In the genomic region with DNA sequence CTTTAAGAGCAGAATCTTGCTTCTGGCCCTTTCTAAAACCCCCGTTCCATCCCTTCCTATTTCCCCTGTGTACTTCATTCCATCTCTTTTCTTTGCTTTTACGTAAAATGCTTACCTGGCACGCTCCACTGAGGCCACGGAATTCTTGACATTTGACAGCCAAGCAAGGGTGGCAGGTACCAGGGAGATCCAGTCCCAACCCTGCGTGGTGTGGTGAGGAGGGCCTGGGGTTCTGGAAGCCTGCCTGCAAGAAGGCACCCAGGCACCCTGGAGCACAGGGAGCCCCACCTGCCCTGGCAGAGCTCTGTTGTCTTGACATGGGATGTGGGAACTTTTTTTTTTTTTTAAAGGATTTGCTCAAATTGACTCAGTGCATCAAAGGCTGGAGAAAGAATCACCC, we compare ENCODE assay signal across 17 cellular contexts. TPM values are rescaled to one million over a fixed set of nuclear protein-coding genes. Genes with fewer than 3 reads are reported as not detected.
DNase-seq lines count a peak whose midpoint lies in the region; ATAC-seq and TF ChIP-seq lines count a peak whose summit lies in the region.
"Had no signal": no experiment of that assay in that cellular context is flagged by ENCODE, and none has a peak within 500 bp of the region (broad histone marks: within the 10 kb centered on the region; RNA-seq: fewer than 3 reads in every experiment).

No MANE protein-coding gene starts in this region.

- H3K27me3 ChIP-seq in gastrocnemius medialis = no peaks in the 10 kb centered on the region

- intact Hi-C loops in activated CD4-positive, alpha-beta T cell treated with anti-CD3 and anti-CD28 coated beads for 36 hours (cut with DNase I, micrococcal nuclease) = no loop called here
- intact Hi-C loops in activated CD4-positive, alpha-beta memory T cell treated with anti-CD3 and anti-CD28 coated beads for 36 hours (cut with micrococcal nuclease) = loop anchor here (5.0 kb wide), 1 partner anchor 45 kb away; no protein-coding TSS in a partner anchor
- intact Hi-C loops in gastrocnemius medialis (cut with DNase I; ENCODE audit: low total_unique reads) = no loop called here

- H3K4me1 Mint-ChIP-seq in activated CD4-positive, alpha-beta T cell treated with anti-CD3 and anti-CD28 coated beads for 36 hours = peaks cover 30% of the 10 kb centered on the region
- H3K4me1 Mint-ChIP-seq in activated CD4-positive, alpha-beta memory T cell treated with anti-CD3 and anti-CD28 coated beads for 36 hours (ENCODE audit: low read depth) = peaks cover 31% of the 10 kb centered on the region
- H3K4me1 Mint-ChIP-seq in effector memory CD8-positive, alpha-beta T cell (ENCODE audit: low read depth in 2 of 2) = peaks cover 35 to 42% of the 10 kb centered on the region in 2 donors
- H3K4me1 Mint-ChIP-seq in stimulated activated memory B cell treated with anti-CD40 and anti-IgM and Interleukin-4, amounts not matched to agents 10 μg/mL and 1 μg/mL and 100 μg/mL, for 72 hours = peaks cover 83% of the 10 kb centered on the region

- TF ChIP-seq POLR2A in gastrocnemius medialis (IDR thresholded peaks at IDR 0.05) = no peak

- in situ Hi-C loops in gastrocnemius medialis (cut with MboI; ENCODE audit: low sequenced_read_pairs in 4 of 4) = no loop called here

- H3K27ac Mint-ChIP-seq in activated CD4-positive, alpha-beta T cell treated with anti-CD3 and anti-CD28 coated beads for 36 hours = peak overlapping the region; percentile 34
- peak overlapping the region; percentile 23 for H3K27ac Mint-ChIP-seq in activated CD4-positive, alpha-beta memory T cell treated with anti-CD3 and anti-CD28 coated beads for 36 hours
- H3K27ac Mint-ChIP-seq in effector memory CD8-positive, alpha-beta T cell = peak overlapping the region; percentile 91 to 92
- peak overlapping the region; percentile 84 for H3K27ac Mint-ChIP-seq in stimulated activated memory B cell treated with anti-CD40 and anti-IgM and Interleukin-4, amounts not matched to agents 10 μg/mL and 1 μg/mL and 100 μg/mL, for 72 hours

- H3K4me1 ChIP-seq in gastrocnemius medialis = peaks cover 0 to 9% of the 10 kb centered on the region in 2 donors

- POLR2A ChIA-PET in activated CD4-positive, alpha-beta T cell treated with anti-CD3 and anti-CD28 coated beads for 36 hours (lab: Charles Lee) = no interaction called here
- POLR2A ChIA-PET in activated CD4-positive, alpha-beta memory T cell treated with anti-CD3 and anti-CD28 coated beads for 36 hours (lab: Charles Lee) = interaction anchor here (0.6 kb wide), 1 partner anchor 99 kb away, joined by 3 read pairs; no protein-coding TSS in a partner anchor

- DNase-seq in activated CD4-positive, alpha-beta T cell treated with anti-CD3 and anti-CD28 coated beads for 36 hours = no peak
- DNase-seq in activated CD4-positive, alpha-beta T cell treated with anti-CD3 and anti-CD28 coated beads for 4 hours = no peak
- no peak for DNase-seq in activated CD4-positive, alpha-beta memory T cell treated with anti-CD3 and anti-CD28 coated beads for 36 hours
- no peak for DNase-seq in effector memory CD8-positive, alpha-beta T cell
- DNase-seq in NCI-H1436 treated with DMSO at 0.1 percent for 48 hours (lab: John Stamatoyannopoulos, UW) (no peak), gastrocnemius medialis (no peak)
- DNase-seq: 8988T; activated CD4-positive, CD25-positive, alpha-beta regulatory T cell treated with anti-CD3 and anti-CD28 coated beads, Interleukin-2, amount 50 U/mL, for 72 hours; DMS79 treated with DMSO at 0.1 percent for 48 hours; NCI-H2029; NCI-H510A; SHP77; stimulated activated CD4-positive, alpha-beta T cell treated with anti-CD3 and anti-CD28 coated beads, Interleukin-2, amount 100 ng/mL, for 48 hours had no signal

- peaks cover 1% of the 10 kb centered on the region for H3K36me3 Mint-ChIP-seq in activated CD4-positive, alpha-beta T cell treated with anti-CD3 and anti-CD28 coated beads for 36 hours (ENCODE audit: low read depth)
- H3K36me3 Mint-ChIP-seq in activated CD4-positive, alpha-beta memory T cell treated with anti-CD3 and anti-CD28 coated beads for 36 hours = no peaks in the 10 kb centered on the region
- peaks cover 11% of the 10 kb centered on the region for H3K36me3 Mint-ChIP-seq in effector memory CD8-positive, alpha-beta T cell (ENCODE audit: insufficient read depth)
- H3K36me3 Mint-ChIP-seq in stimulated activated memory B cell treated with anti-CD40 and anti-IgM and Interleukin-4, amounts not matched to agents 10 μg/mL and 1 μg/mL and 100 μg/mL, for 72 hours = peaks cover 25% of the 10 kb centered on the region

- H3K9me3 ChIP-seq in gastrocnemius medialis = no peaks in the 10 kb centered on the region

- TF ChIP-seq CTCF in gastrocnemius medialis (IDR thresholded peaks at IDR 0.05 in 4 of 5, conservative IDR thresholded peaks at IDR 0.05 in 1 of 5) = no peak

- H3K4me3 ChIP-seq in gastrocnemius medialis = no peak overlapping the region

- no peak overlapping the region for H3K27ac ChIP-seq in gastrocnemius medialis
- H3K27ac ChIP-seq: C4-2B had no signal

- no peaks in the 10 kb centered on the region for H3K36me3 ChIP-seq in gastrocnemius medialis

- CTCF ChIA-PET in activated CD4-positive, alpha-beta T cell treated with anti-CD3 and anti-CD28 coated beads for 36 hours (lab: Charles Lee) = no interaction called here
- CTCF ChIA-PET in activated CD4-positive, alpha-beta memory T cell treated with anti-CD3 and anti-CD28 coated beads for 36 hours (lab: Charles Lee) = no interaction called here

- H3K27me3 Mint-ChIP-seq in activated CD4-positive, alpha-beta T cell treated with anti-CD3 and anti-CD28 coated beads for 36 hours = no peaks in the 10 kb centered on the region
- no peaks in the 10 kb centered on the region for H3K27me3 Mint-ChIP-seq in activated CD4-positive, alpha-beta memory T cell treated with anti-CD3 and anti-CD28 coated beads for 36 hours
- H3K27me3 Mint-ChIP-seq in effector memory CD8-positive, alpha-beta T cell = no peaks in the 10 kb centered on the region
- no peaks in the 10 kb centered on the region for H3K27me3 Mint-ChIP-seq in stimulated activated memory B cell treated with anti-CD40 and anti-IgM and Interleukin-4, amounts not matched to agents 10 μg/mL and 1 μg/mL and 100 μg/mL, for 72 hours

- no peaks in the 10 kb centered on the region for H3K9me3 Mint-ChIP-seq in activated CD4-positive, alpha-beta T cell treated with anti-CD3 and anti-CD28 coated beads for 36 hours (ENCODE audit: low read depth)
- no peaks in the 10 kb centered on the region for H3K9me3 Mint-ChIP-seq in activated CD4-positive, alpha-beta memory T cell treated with anti-CD3 and anti-CD28 coated beads for 36 hours
- H3K9me3 Mint-ChIP-seq in effector memory CD8-positive, alpha-beta T cell = no peaks in the 10 kb centered on the region
- H3K9me3 Mint-ChIP-seq in stimulated activated memory B cell treated with anti-CD40 and anti-IgM and Interleukin-4, amounts not matched to agents 10 μg/mL and 1 μg/mL and 100 μg/mL, for 72 hours = no peaks in the 10 kb centered on the region

- no peak for ATAC-seq in activated CD4-positive, alpha-beta T cell treated with anti-CD3 and anti-CD28 coated beads for 36 hours
- ATAC-seq in effector memory CD8-positive, alpha-beta T cell (replicated peaks) = no peak
- no peak for ATAC-seq in stimulated activated memory B cell treated with anti-CD40 and anti-IgM and Interleukin-4, amounts not matched to agents 10 μg/mL and 1 μg/mL and 100 μg/mL, for 72 hours
- ATAC-seq in gastrocnemius medialis = no peak
- ATAC-seq in HG03571 (IDR thresholded peaks at IDR 0.05; ENCODE audit: unreplicated experiment) = no peak
- ATAC-seq: HCT116 had no signal

- H3K4me3 Mint-ChIP-seq in activated CD4-positive, alpha-beta T cell treated with anti-CD3 and anti-CD28 coated beads for 36 hours = no peak overlapping the region
- H3K4me3 Mint-ChIP-seq in activated CD4-positive, alpha-beta memory T cell treated with anti-CD3 and anti-CD28 coated beads for 36 hours = no peak overlapping the region
- peak overlapping the region; percentile 74 for H3K4me3 Mint-ChIP-seq in effector memory CD8-positive, alpha-beta T cell
- peak overlapping the region; percentile 11 for H3K4me3 Mint-ChIP-seq in stimulated activated memory B cell treated with anti-CD40 and anti-IgM and Interleukin-4, amounts not matched to agents 10 μg/mL and 1 μg/mL and 100 μg/mL, for 72 hours

RNA-seq across cellular contexts. Expression of a gene that starts 48.6 kb away (rescaled TPM):
- 10 to 100 TPM; 31.0 to 35.5 TPM for total RNA-seq in activated CD4-positive, alpha-beta T cell treated with anti-CD3 and anti-CD28 coated beads for 36 hours
- 10 to 100 TPM; 28.1 to 35.2 TPM for total RNA-seq in activated CD4-positive, alpha-beta memory T cell treated with anti-CD3 and anti-CD28 coated beads for 36 hours
- total RNA-seq in gastrocnemius medialis = 10 to 100 TPM; 49.7 to 80.1 (median 53.6) TPM

Comparison
In these comparisons a context has a peak if more than half of its experiments do, and no peak if none do; other contexts are left out.
1. H3K27ac Mint-ChIP-seq: peak in every context shown above with its lines; median percentile 92 in effector memory CD8-positive, alpha-beta T cell; 84 in stimulated activated memory B cell treated with anti-CD40 and anti-IgM and Interleukin-4, amounts not matched to agents 10 μg/mL and 1 μg/mL and 100 μg/mL, for 72 hours; 34 in activated CD4-positive, alpha-beta T cell treated with anti-CD3 and anti-CD28 coated beads for 36 hours; 23 in activated CD4-positive, alpha-beta memory T cell treated with anti-CD3 and anti-CD28 coated beads for 36 hours.
2. H3K4me3 Mint-ChIP-seq: peak in effector memory CD8-positive, alpha-beta T cell (2 of 2) and stimulated activated memory B cell treated with anti-CD40 and anti-IgM and Interleukin-4, amounts not matched to agents 10 μg/mL and 1 μg/mL and 100 μg/mL, for 72 hours (single experiment); none in activated CD4-positive, alpha-beta T cell treated with anti-CD3 and anti-CD28 coated beads for 36 hours (single experiment) and activated CD4-positive, alpha-beta memory T cell treated with anti-CD3 and anti-CD28 coated beads for 36 hours (single experiment).